In genomic region chr1:154531950-154532349, GRCh38 we compare ENCODE assay signal across 5 cellular contexts. TPM values are rescaled to one million over a fixed set of nuclear protein-coding genes. Genes with fewer than 3 reads are reported as not detected.
"Had no signal": no experiment of that assay in that cellular context is flagged by ENCODE, and none has a peak within 500 bp of the region (broad histone marks: within the 10 kb centered on the region; RNA-seq: fewer than 3 reads in every experiment).

No MANE protein-coding gene starts in this region.

RNA-seq across cellular contexts. Expression of gene SHE, which starts 29.7 kb away (rescaled TPM):
- total RNA-seq: HepG2, HT-29, HT1080, IMR-90 had no signal

RNA-seq across cellular contexts. Expression of gene TDRD10, which starts 29.9 kb away (rescaled TPM):
- total RNA-seq: HepG2, HT-29, HT1080, IMR-90, K562 had no signal

RNA-seq across cellular contexts. Expression of gene CHRNB2, which starts 35.6 kb away (rescaled TPM):
- total RNA-seq: HT-29, K562 had no signal
